In the genomic region with DNA sequence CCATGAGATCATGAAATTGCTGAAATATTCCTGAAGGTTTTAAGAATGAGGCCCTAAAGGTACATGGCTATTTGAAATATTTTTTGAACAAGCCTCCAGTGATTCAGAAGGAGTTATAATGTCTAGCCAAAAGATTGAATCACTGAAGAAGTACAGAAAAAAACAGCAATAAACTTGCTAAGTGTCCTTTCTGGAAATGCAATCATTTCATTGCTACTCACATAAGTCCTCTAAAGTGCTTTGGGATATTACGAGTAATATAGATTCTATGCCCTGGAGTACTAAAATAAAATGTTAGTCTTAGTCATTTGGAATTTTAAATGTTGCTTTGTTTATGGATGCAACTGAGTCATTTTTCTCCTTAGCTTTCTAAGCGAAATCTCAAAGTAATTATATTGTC, we compare ENCODE assay signal across 32 cellular contexts.
"Had no signal": no experiment of that assay in that cellular context is flagged by ENCODE, and none has a peak within 500 bp of the region (broad histone marks: within the 10 kb centered on the region; RNA-seq: fewer than 3 reads in every experiment).

No MANE protein-coding gene starts in this region.

- DNase-seq: activated CD4-positive, alpha-beta memory T cell treated with anti-CD3 and anti-CD28 coated beads, Interleukin-2, amount 10 ng/mL, durations not matched to agents 7 days and 5 days; activated CD4-positive, alpha-beta T cell treated with anti-CD3 and anti-CD28 coated beads for 1 hour; activated CD4-positive, alpha-beta T cell treated with anti-CD3 and anti-CD28 coated beads, Interleukin-2, amount 10 ng/mL, durations not matched to agents 7 days and 5 days; activated CD8-positive, alpha-beta memory T cell treated with anti-CD3 and anti-CD28 coated beads, Interleukin-2, amount 50 U/mL, for 48 hours; activated gamma-delta T cell treated with Interleukin-2 at 50 U/mL for 16 hours; activated naive CD4-positive, alpha-beta T cell treated with anti-CD3 and anti-CD28 coated beads, Interleukin-2, amount 50 U/mL, for 16 hours; activated T-cell treated with anti-CD3 and anti-CD28 coated beads, Interleukin-2, amount 50 U/mL, for 24 hours; amygdala; central memory CD4-positive, alpha-beta T cell; heart left ventricle; hypothalamus; immature natural killer cell; kidney; left colon; naive B cell; nephron progenitor cell; pancreas; retina; small intestine; stimulated activated CD4-positive, alpha-beta T cell treated with anti-CD3 and anti-CD28 coated beads, Interleukin-4, amount 100 ng/mL, for 24 hours; substantia nigra; T-helper 9 cell; thyroid gland; upper lobe of right lung had no signal

- H3K27ac ChIP-seq: esophagus muscularis mucosa, heart left ventricle, neutrophil, pancreas, prostate gland, thyroid gland, upper lobe of right lung had no signal

- ATAC-seq: activated T-helper 17 cell treated with anti-CD3 and anti-CD28 coated beads, Interleukin-2, amount 50 U/mL, for 72 hours; heart left ventricle; left colon; pancreas; sciatic nerve; stimulated activated effector memory CD8-positive, alpha-beta T cell treated with anti-CD3 and anti-CD28 coated beads, Interleukin-12 subunit alpha, Interleukin-12 subunit beta, amount 100 ng/mL, for 72 hours; upper lobe of right lung; WTC11 had no signal

- H3K4me1 ChIP-seq: esophagus muscularis mucosa, heart left ventricle, pancreas, prostate gland, thyroid gland, upper lobe of right lung had no signal

- H3K27me3 ChIP-seq: esophagus muscularis mucosa, heart left ventricle, neutrophil, pancreas, thyroid gland, upper lobe of right lung had no signal

- H3K9me3 ChIP-seq: neutrophil, pancreas, prostate gland, thyroid gland, upper lobe of right lung had no signal

- H3K36me3 ChIP-seq: esophagus muscularis mucosa, heart left ventricle, neutrophil, pancreas, prostate gland, thyroid gland, upper lobe of right lung had no signal

- FAIRE-seq: endothelial cell of umbilical vein, kidney, pancreas had no signal

- H3K4me3 ChIP-seq: esophagus muscularis mucosa, heart left ventricle, pancreas, prostate gland, thyroid gland, upper lobe of right lung had no signal
